In genomic region chr4:153651961-153652784, GRCh38 we compare ENCODE assay signal across 10 cellular contexts. TPM values are rescaled to one million over a fixed set of nuclear protein-coding genes. Genes with fewer than 3 reads are reported as not detected.
DNase-seq lines count a peak whose midpoint lies in the region; ATAC-seq and TF ChIP-seq lines count a peak whose summit lies in the region.
"Had no signal": no experiment of that assay in that cellular context is flagged by ENCODE, and none has a peak within 500 bp of the region (broad histone marks: within the 10 kb centered on the region; RNA-seq: fewer than 3 reads in every experiment).

No MANE protein-coding gene starts in this region.

- peak overlapping the region; percentile 77 for H3K27ac Mint-ChIP-seq in activated naive CD8-positive, alpha-beta T cell treated with anti-CD3 and anti-CD28 coated beads, Interleukin-2, amount 50 U/mL, for 24 hours

- H3K36me3 ChIP-seq in left lung: no peaks in the 10 kb centered on the region

- H3K4me3 ChIP-seq in left lung: peak overlapping the region in 1 of 2 donors; percentile 37

- intact Hi-C loops in left lung (cut with DNase I): no loop called here

- CTCF ChIA-PET in HEK293T (lab: Yijun Ruan, JAX): interaction anchor here (1.8 kb wide), 1 partner anchor 98 kb away, joined by 4 read pairs; no protein-coding TSS in a partner anchor

- DNase-seq in stimulated activated CD4-positive, alpha-beta T cell treated with anti-CD3 and anti-CD28 coated beads, Interleukin-1b, Interleukin-23, amount 100 ng/mL, for 48 hours: peak; percentile 52
- no peak for DNase-seq in stimulated activated CD4-positive, alpha-beta T cell treated with anti-CD3 and anti-CD28 coated beads, Interleukin-12 subunit alpha, Interleukin-12 subunit beta, amount 100 ng/mL, for 4 hours
- no peak for DNase-seq in activated naive CD8-positive, alpha-beta T cell treated with anti-CD3 and anti-CD28 coated beads, Interleukin-2, amount 50 U/mL, for 24 hours
- DNase-seq in left lung (no peak), ecto neural progenitor cell (ENCODE audit: low spot score) (no peak), HEK293T (ENCODE audit: extremely low spot score) (no peak)
- DNase-seq: Calu3 had no signal

- H3K9me3 ChIP-seq in left lung: no peaks in the 10 kb centered on the region

- no peak for ATAC-seq in activated naive CD8-positive, alpha-beta T cell treated with anti-CD3 and anti-CD28 coated beads, Interleukin-2, amount 50 U/mL, for 24 hours
- peak; percentile 40 for ATAC-seq in left lung
- no peak for ATAC-seq in HG03439 (IDR thresholded peaks at IDR 0.05; ENCODE audit: unreplicated experiment)
- ATAC-seq in HG02610 (IDR thresholded peaks at IDR 0.05; ENCODE audit: unreplicated experiment): no peak

- POLR2A ChIA-PET in HEK293T (lab: Yijun Ruan, JAX): no interaction called here

- no peak for TF ChIP-seq CTCF in left lung (IDR thresholded peaks at IDR 0.05)

- peaks cover 30% of the 10 kb centered on the region for H3K4me1 Mint-ChIP-seq in activated naive CD8-positive, alpha-beta T cell treated with anti-CD3 and anti-CD28 coated beads, Interleukin-2, amount 50 U/mL, for 24 hours

- H3K27ac ChIP-seq in left lung: peak overlapping the region; percentile 75 to 97

- no peak overlapping the region for H3K4me3 Mint-ChIP-seq in activated naive CD8-positive, alpha-beta T cell treated with anti-CD3 and anti-CD28 coated beads, Interleukin-2, amount 50 U/mL, for 24 hours

- H3K27me3 Mint-ChIP-seq in activated naive CD8-positive, alpha-beta T cell treated with anti-CD3 and anti-CD28 coated beads, Interleukin-2, amount 50 U/mL, for 24 hours: peaks cover 2% of the 10 kb centered on the region

- H3K36me3 Mint-ChIP-seq in activated naive CD8-positive, alpha-beta T cell treated with anti-CD3 and anti-CD28 coated beads, Interleukin-2, amount 50 U/mL, for 24 hours (ENCODE audit: low read depth): no peaks in the 10 kb centered on the region
- H3K36me3 Mint-ChIP-seq: naive B cell had no signal

- no peaks in the 10 kb centered on the region for H3K27me3 ChIP-seq in left lung

- peaks cover 6 to 71% of the 10 kb centered on the region in 2 donors for H3K4me1 ChIP-seq in left lung

- H3K9me3 Mint-ChIP-seq in activated naive CD8-positive, alpha-beta T cell treated with anti-CD3 and anti-CD28 coated beads, Interleukin-2, amount 50 U/mL, for 24 hours: no peaks in the 10 kb centered on the region
- H3K9me3 Mint-ChIP-seq: naive B cell had no signal

TF ChIP-seq in HEK293T, 16 proteins besides CTCF, POLR2A, EP300 and RAD21:
- no peak for TF ChIP-seq LEF1 (IDR thresholded peaks at IDR 0.05; ENCODE audit: borderline replicate concordance)
- TF ChIP-seq ARNT (IDR thresholded peaks at IDR 0.05): no peak
- no peak for TF ChIP-seq SUZ12 (IDR thresholded peaks at IDR 0.05)
- no peak for TF ChIP-seq BHLHE40 (IDR thresholded peaks at IDR 0.05; ENCODE audit: borderline replicate concordance)
- TF ChIP-seq ZNF384 (IDR thresholded peaks at IDR 0.05): no peak
- TF ChIP-seq HDGF (IDR thresholded peaks at IDR 0.05; ENCODE audit: borderline replicate concordance): no peak
- no peak for TF ChIP-seq FOXA1 (IDR thresholded peaks at IDR 0.05)

RNA-seq across cellular contexts. Expression of gene TLR2, which starts 31.9 kb away (rescaled TPM):
- 100 to 1,000 TPM in 1 of 2 donors, 10 to 100 TPM in 1; 77.7 to 170 TPM for total RNA-seq in left lung
